8 cellular contexts compared by ENCODE assay signal in genomic region chr3:4979401-4980228, GRCh38. TPM values are rescaled to one million over a fixed set of nuclear protein-coding genes. Genes with fewer than 3 reads are reported as not detected.
A peak's percentile ranks its signal among the peaks of the same experiment; 100 is the strongest.
DNase-seq lines count a peak whose midpoint lies in the region; ATAC-seq and TF ChIP-seq lines count a peak whose summit lies in the region.

Gene BHLHE40, plus strand, starts transcription at chr3:4979437. Its CDS starts 282 bp downstream, at chr3:4979719.

- TF ChIP-seq POLR2A in heart left ventricle (IDR thresholded peaks at IDR 0.05) (peak; percentile 19 to 77), prostate gland (IDR thresholded peaks at IDR 0.05) (peak; percentile 84)

- H3K36me3 ChIP-seq in CD4-positive, CD25-positive, alpha-beta regulatory T cell (ENCODE audit: control insufficient read depth, insufficient read depth, low read length) = no peaks in the 10 kb centered on the region
- H3K36me3 ChIP-seq in heart left ventricle (peaks cover 2 to 40% (median 28%) of the 10 kb centered on the region in 9 donors), prostate gland (no peaks in the 10 kb centered on the region)

- peaks cover 0 to 4% (median 0%) of the 10 kb centered on the region in 7 donors for H3K9me3 Mint-ChIP-seq in CD4-positive, CD25-positive, alpha-beta regulatory T cell
- no peaks in the 10 kb centered on the region for H3K9me3 Mint-ChIP-seq in activated naive CD8-positive, alpha-beta T cell (ENCODE audit: low read depth)

- peak within 1 kb of the TSS in 2 of 3 donors; percentile 81 to 98 for H3K27ac Mint-ChIP-seq in CD4-positive, CD25-positive, alpha-beta regulatory T cell
- peak within 1 kb of the TSS; percentile 98 for H3K27ac Mint-ChIP-seq in activated naive CD8-positive, alpha-beta T cell

- intact Hi-C loops in heart left ventricle (cut with DNase I) = loop anchor here in 9 of 10 donors (1.0 to 5.0 kb wide), 11 partner anchors 47 to 267 kb away; partner anchors contain the start of gene EDEM1 (in 1 of the 9)
- intact Hi-C loops in prostate gland (cut with DNase I) = loop anchor here (2.0 to 10.0 kb wide), 5 partner anchors 152 to 325 kb away; no protein-coding TSS in a partner anchor

- DNase-seq in CD4-positive, CD25-positive, alpha-beta regulatory T cell = peak in 2 of 3 donors; percentile 49 to 61
- DNase-seq in heart left ventricle = peak in 2 of 5 donors; percentile 50 to 59
- DNase-seq in prostate gland (ENCODE audit: low spot score) = no peak
- DNase-seq in hippocampal formation (lab: John Stamatoyannopoulos, UW) = no peak
- DNase-seq in midbrain (lab: John Stamatoyannopoulos, UW) = no peak

- TF ChIP-seq RAD21 in Ishikawa (IDR thresholded peaks at IDR 0.05; ENCODE audit: low read depth) = no peak; the same call in 1 of the 2 replicates

- H3K4me1 ChIP-seq in CD4-positive, CD25-positive, alpha-beta regulatory T cell (ENCODE audit: control insufficient read depth, insufficient read depth, low read length, poor library complexity, severe bottlenecking) = peaks cover 44% of the 10 kb centered on the region
- H3K4me1 ChIP-seq in heart left ventricle (peaks cover 5 to 61% (median 39%) of the 10 kb centered on the region in 12 donors), prostate gland (replicated peaks) (peaks cover 23% of the 10 kb centered on the region)

- WGBS in heart left ventricle, 4 donors = 0 to 2% (median 0%) methylated on average over 16 to 55 of the region's 55 CpGs
- WGBS in prostate gland = under 1% methylated on average over 54 of the region's 55 CpGs

- H3K4me3 Mint-ChIP-seq in CD4-positive, CD25-positive, alpha-beta regulatory T cell = peak within 1 kb of the TSS; percentile 92 to 99 (median 94)
- H3K4me3 Mint-ChIP-seq in activated naive CD8-positive, alpha-beta T cell = peak within 1 kb of the TSS; percentile 98

- H3K9me3 ChIP-seq in CD4-positive, CD25-positive, alpha-beta regulatory T cell (ENCODE audit: control insufficient read depth in 2 of 2, low read length in 2 of 2) = no peaks in the 10 kb centered on the region
- H3K9me3 ChIP-seq in heart left ventricle (no peaks in the 10 kb centered on the region), prostate gland (no peaks in the 10 kb centered on the region)

- peaks cover 5 to 54% (median 39%) of the 10 kb centered on the region in 4 donors for H3K4me1 Mint-ChIP-seq in CD4-positive, CD25-positive, alpha-beta regulatory T cell
- peaks cover 54% of the 10 kb centered on the region for H3K4me1 Mint-ChIP-seq in activated naive CD8-positive, alpha-beta T cell (ENCODE audit: low read depth)

- no peak for TF ChIP-seq EP300 in Ishikawa (IDR thresholded peaks at IDR 0.05; ENCODE audit: borderline replicate concordance)

- no peaks in the 10 kb centered on the region for H3K27me3 ChIP-seq in CD4-positive, CD25-positive, alpha-beta regulatory T cell (ENCODE audit: control insufficient read depth, insufficient read depth, low read length)
- no peaks in the 10 kb centered on the region for H3K27me3 ChIP-seq in heart left ventricle
- H3K27me3 ChIP-seq in prostate gland (replicated peaks; ENCODE audit: insufficient read depth) = no peaks in the 10 kb centered on the region

- H3K36me3 Mint-ChIP-seq in CD4-positive, CD25-positive, alpha-beta regulatory T cell = peaks cover 4% of the 10 kb centered on the region
- H3K36me3 Mint-ChIP-seq in activated naive CD8-positive, alpha-beta T cell = peaks cover 16% of the 10 kb centered on the region

- peaks cover 37% of the 10 kb centered on the region for H3K27me3 Mint-ChIP-seq in CD4-positive, CD25-positive, alpha-beta regulatory T cell
- no peaks in the 10 kb centered on the region for H3K27me3 Mint-ChIP-seq in activated naive CD8-positive, alpha-beta T cell

- peak within 1 kb of the TSS; percentile 69 for H3K27ac ChIP-seq in CD4-positive, CD25-positive, alpha-beta regulatory T cell (ENCODE audit: insufficient read depth, low read length, poor library complexity, severe bottlenecking)
- H3K27ac ChIP-seq in heart left ventricle = peak within 1 kb of the TSS; percentile 95 to 100 (median 100)
- H3K27ac ChIP-seq in prostate gland = peak within 1 kb of the TSS; percentile 98

- peak; percentile 14 to 26 for ATAC-seq in CD4-positive, CD25-positive, alpha-beta regulatory T cell (ENCODE audit: low read depth in 2 of 2)
- ATAC-seq in GM19397 (IDR thresholded peaks at IDR 0.05; ENCODE audit: unreplicated experiment) (peak; percentile 2), heart left ventricle (peak in 3 of 4 donors; percentile 43 to 45 (median 44))

- TF ChIP-seq CTCF in heart left ventricle (IDR thresholded peaks at IDR 0.05) (no peak), prostate gland (IDR thresholded peaks at IDR 0.05) (peak in 1 of 4 experiments; percentile 10)

- H3K4me3 ChIP-seq in CD4-positive, CD25-positive, alpha-beta regulatory T cell (ENCODE audit: low read depth, low read length) = peak within 1 kb of the TSS; percentile 74
- peak within 1 kb of the TSS; percentile 78 to 100 (median 92) for H3K4me3 ChIP-seq in heart left ventricle
- H3K4me3 ChIP-seq in prostate gland = peak within 1 kb of the TSS; percentile 68 to 69

TF ChIP-seq in Ishikawa, 13 proteins besides CTCF, POLR2A, EP300 and RAD21:
- TF ChIP-seq ZBTB7A (IDR thresholded peaks at IDR 0.05; ENCODE audit: low read depth) (peak; percentile 41; the same call in 1 of the 2 replicates), EGR1 (IDR thresholded peaks at IDR 0.05) (no peak)
TF ChIP-seq in Ishikawa: peak in this region for 1.

RNA-seq across cellular contexts. Expression of gene BHLHE40, which starts in this region (rescaled TPM):
- 44.4 TPM for total RNA-seq in CD4-positive, CD25-positive, alpha-beta regulatory T cell
- 1 to 10 TPM in 1 of 4 donors, under 1 TPM in 3; 0.65 to 1.2 (median 0.71) TPM for polyA plus RNA-seq in CD4-positive, CD25-positive, alpha-beta regulatory T cell
- total RNA-seq in heart left ventricle = 100 to 1,000 TPM in 1 of 9 donors, 10 to 100 TPM in 7, 1 to 10 TPM in 1; 8.5 to 109 (median 37.4) TPM
- polyA plus RNA-seq in heart left ventricle = 10 to 100 TPM; 10.7 to 12.5 TPM
- 10 to 100 TPM; 32.3 to 52.0 TPM for total RNA-seq in prostate gland

Comparison
In these comparisons a context has a peak if more than half of its experiments do, and no peak if none do; other contexts are left out.
1. RNA of gene BHLHE40 (polyA plus RNA-seq): 10.7 to 12.5 TPM in heart left ventricle; 0.65 to 1.2 TPM in CD4-positive, CD25-positive, alpha-beta regulatory T cell; every median in the first group is over 4 times any median in the second.
2. DNase-seq: peak in CD4-positive, CD25-positive, alpha-beta regulatory T cell (2 of 3); none in prostate gland (single experiment), hippocampal formation (0 of 2) and midbrain (single experiment).
3. Peak in every context shown above with its lines, with median percentiles within 50 percentile points of each other: ATAC-seq, H3K27ac ChIP-seq and H3K4me3 ChIP-seq.